14 cellular contexts compared by ENCODE assay signal in the genomic region with DNA sequence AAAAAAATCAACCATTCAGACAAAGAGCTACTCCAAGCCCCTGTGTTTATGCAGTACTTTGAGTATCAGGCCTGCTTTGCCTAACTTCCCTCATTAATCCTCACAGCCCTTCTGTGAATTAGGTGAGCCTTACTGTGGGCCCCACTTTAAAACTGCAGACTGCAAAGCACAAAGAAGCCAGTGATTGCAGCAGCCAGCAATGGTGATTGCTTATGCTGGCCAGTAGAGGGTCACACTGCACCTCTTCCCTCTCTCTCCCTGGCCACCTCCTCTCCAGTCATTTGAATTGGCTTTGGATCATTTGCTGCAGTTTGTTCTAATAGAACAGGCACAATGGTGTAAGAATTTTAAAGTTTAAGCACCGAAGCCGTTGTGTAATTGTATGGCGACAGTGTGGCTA.
DNase-seq lines count a peak whose midpoint lies in the region; ATAC-seq, FAIRE-seq and TF ChIP-seq lines count a peak whose summit lies in the region.
"Had no signal": no experiment of that assay in that cellular context is flagged by ENCODE, and none has a peak within 500 bp of the region (broad histone marks: within the 10 kb centered on the region; RNA-seq: fewer than 3 reads in every experiment).

No MANE protein-coding gene starts in this region.

- H3K27ac ChIP-seq in cingulate gyrus (ENCODE audit: low read depth, low read length) = peak overlapping the region; percentile 49
- no peak overlapping the region for H3K27ac ChIP-seq in neural progenitor cell
- H3K27ac ChIP-seq: parathyroid adenoma, upper lobe of right lung had no signal

- H3K4me3 Mint-ChIP-seq in neural progenitor cell = peak overlapping the region; percentile 21
- H3K4me3 Mint-ChIP-seq: activated naive CD8-positive, alpha-beta T cell had no signal

- peak overlapping the region; percentile 95 for H2AFZ ChIP-seq in neural progenitor cell (replicated peaks)
- H2AFZ ChIP-seq: parathyroid adenoma had no signal

- H3K36me3 Mint-ChIP-seq in neural progenitor cell = peaks cover 2% of the 10 kb centered on the region

- H4K20me1 ChIP-seq in neural progenitor cell (ENCODE audit: low read depth) = no peaks in the 10 kb centered on the region

- H3K9ac ChIP-seq in neural progenitor cell = no peak overlapping the region
- H3K9ac ChIP-seq: parathyroid adenoma had no signal

- peaks cover 7% of the 10 kb centered on the region for H3F3A ChIP-seq in neural progenitor cell (ENCODE audit: low read depth)

- H3K27me3 ChIP-seq in MG63 = no peaks in the 10 kb centered on the region
- H3K27me3 ChIP-seq in neural progenitor cell = no peaks in the 10 kb centered on the region

- ATAC-seq in GM21529 (IDR thresholded peaks at IDR 0.05; ENCODE audit: unreplicated experiment) (no peak), GM18909 (IDR thresholded peaks at IDR 0.05; ENCODE audit: poor library complexity, unreplicated experiment) (no peak)
- ATAC-seq: upper lobe of right lung had no signal

- no peak for FAIRE-seq in D721Med (lab: Jason Lieb, UNC)

- H3K4me1 ChIP-seq in neural progenitor cell = peaks cover 24% of the 10 kb centered on the region

- H3K79me2 ChIP-seq in neural progenitor cell (ENCODE audit: low read depth) = no peaks in the 10 kb centered on the region
- H3K79me2 ChIP-seq: parathyroid adenoma had no signal

- DNase-seq in D721Med (ENCODE audit: insufficient read length, low spot score) = no peak
- peak; percentile 19 for DNase-seq in MG63
- DNase-seq in neural progenitor cell (ENCODE audit: low spot score) = peak; percentile 78
- DNase-seq in middle frontal gyrus (ENCODE audit: extremely low spot score, low spot score) = no peak
- no peak for DNase-seq in SW 1271 (lab: John Stamatoyannopoulos, UW)
- DNase-seq: effector CD8-positive, alpha-beta T cell; NCI-H1694; SIG-M5; upper lobe of right lung had no signal

- H3K4me3 ChIP-seq in MG63 = no peak overlapping the region
- H3K4me3 ChIP-seq in neural progenitor cell = peak overlapping the region; percentile 13
- H3K4me3 ChIP-seq: upper lobe of right lung had no signal

- H3K9me3 Mint-ChIP-seq in neural progenitor cell = peaks cover 5% of the 10 kb centered on the region

- peak overlapping the region; percentile 39 for H3K4me2 ChIP-seq in neural progenitor cell

- peak; percentile 37 for TF ChIP-seq CTCF in D721Med (IDR thresholded peaks at IDR 0.05; ENCODE audit: insufficient read depth, missing control alignments)
- TF ChIP-seq CTCF in neural progenitor cell (IDR thresholded peaks at IDR 0.05) = peak; percentile 66

- H3K4me1 Mint-ChIP-seq in neural progenitor cell = peaks cover 32% of the 10 kb centered on the region

- peaks cover 10% of the 10 kb centered on the region for H3K27me3 Mint-ChIP-seq in neural progenitor cell (ENCODE audit: insufficient read depth, low read depth)

- H3K9me3 ChIP-seq in MG63 (no peaks in the 10 kb centered on the region), neural progenitor cell (ENCODE audit: low read depth) (no peaks in the 10 kb centered on the region)
- H3K9me3 ChIP-seq: upper lobe of right lung had no signal

- H3K27ac Mint-ChIP-seq in neural progenitor cell = peak overlapping the region; percentile 28
- H3K27ac Mint-ChIP-seq: activated naive CD8-positive, alpha-beta T cell had no signal

- H3K36me3 ChIP-seq in MG63 (no peaks in the 10 kb centered on the region), neural progenitor cell (no peaks in the 10 kb centered on the region)
- H3K36me3 ChIP-seq: upper lobe of right lung had no signal

Comparison
In these comparisons a context has a peak if more than half of its experiments do, and no peak if none do; other contexts are left out.
1. DNase-seq: peak in MG63 (single experiment) and neural progenitor cell (single experiment); none in D721Med (single experiment), middle frontal gyrus (single experiment) and SW 1271 (0 of 2).